Comparison of ENCODE assay signal across 10 cellular contexts in genomic region chr1:79042117-79042516, GRCh38. TPM values are rescaled to one million over a fixed set of nuclear protein-coding genes. Genes with fewer than 3 reads are reported as not detected.
DNase-seq lines count a peak whose midpoint lies in the region; ATAC-seq and TF ChIP-seq lines count a peak whose summit lies in the region.
"Had no signal": no experiment of that assay in that cellular context is flagged by ENCODE, and none has a peak within 500 bp of the region (broad histone marks: within the 10 kb centered on the region; RNA-seq: fewer than 3 reads in every experiment).

No MANE protein-coding gene starts in this region.

- H3K27me3 ChIP-seq in left lung = no peaks in the 10 kb centered on the region
- no peaks in the 10 kb centered on the region for H3K27me3 ChIP-seq in heart left ventricle
- H3K27me3 ChIP-seq: MG63 had no signal

- no peaks in the 10 kb centered on the region for H3K4me1 ChIP-seq in left lung
- no peaks in the 10 kb centered on the region for H3K4me1 ChIP-seq in heart left ventricle

- TF ChIP-seq POLR2A in heart left ventricle (IDR thresholded peaks at IDR 0.05) = no peak

- in situ Hi-C loops in astrocyte of the spinal cord (cut with HindIII; ENCODE audit: low sequenced_read_pairs) = no loop called here

- H3K27ac ChIP-seq in left lung (no peak overlapping the region), heart left ventricle (no peak overlapping the region)

- DNase-seq in AG20443 (ENCODE audit: low spot score) (peak; percentile 11), astrocyte of the spinal cord (ENCODE audit: low read depth, low spot score) (peak; percentile 62), left lung (no peak), ureter (ENCODE audit: low spot score) (no peak), heart left ventricle (no peak), GF-D8 (lab: John Stamatoyannopoulos, UW) (no peak)
- DNase-seq: activated CD8-positive, alpha-beta T cell treated with anti-CD3 and anti-CD28 coated beads, Interleukin-2, amount 10 ng/mL, durations not matched to agents 7 days and 5 days had no signal

- H3K9me3 ChIP-seq in left lung (peaks cover 0 to 12% of the 10 kb centered on the region in 2 donors), heart left ventricle (peaks cover 0 to 13% (median 4%) of the 10 kb centered on the region in 12 donors)

- no peaks in the 10 kb centered on the region for H3K36me3 ChIP-seq in left lung
- H3K36me3 ChIP-seq in heart left ventricle = no peaks in the 10 kb centered on the region
- H3K36me3 ChIP-seq: MG63 had no signal

- peak; percentile 56 for ATAC-seq in GM21367 (IDR thresholded peaks at IDR 0.05; ENCODE audit: unreplicated experiment)
- ATAC-seq in HG03280 (IDR thresholded peaks at IDR 0.05; ENCODE audit: unreplicated experiment) = peak; percentile 54
- ATAC-seq in left lung = no peak
- no peak for ATAC-seq in heart left ventricle
- ATAC-seq: activated CD8-positive, alpha-beta T cell treated with anti-CD3 and anti-CD28 coated beads, Interleukin-2, amount 10 ng/mL, durations not matched to agents 7 days and 5 days had no signal

- H3K4me3 ChIP-seq in astrocyte of the spinal cord (ENCODE audit: low read depth, low read length) = no peak overlapping the region
- no peak overlapping the region for H3K4me3 ChIP-seq in left lung
- no peak overlapping the region for H3K4me3 ChIP-seq in heart left ventricle
- H3K4me3 ChIP-seq: MG63 had no signal

- intact Hi-C loops in left lung (cut with DNase I) = no loop called here
- intact Hi-C loops in heart left ventricle (cut with DNase I) = no loop called here

- no peak for TF ChIP-seq CTCF in astrocyte of the spinal cord (IDR thresholded peaks at IDR 0.05; ENCODE audit: low read depth, low read length)
- TF ChIP-seq CTCF in left lung (IDR thresholded peaks at IDR 0.05) = no peak
- TF ChIP-seq CTCF in heart left ventricle (IDR thresholded peaks at IDR 0.05) = no peak

- 22 to 61% (median 46%) methylated on average over 2 of the region's 2 CpGs for WGBS in heart left ventricle, 4 donors

RNA-seq across cellular contexts. Expression of gene ADGRL4, which starts 35.6 kb away (rescaled TPM):
- 10 to 100 TPM; 11.8 to 20.4 TPM for total RNA-seq in left lung
- 31.7 TPM for total RNA-seq in ureter
- 10 to 100 TPM; 13.3 to 41.1 (median 17.7) TPM for total RNA-seq in heart left ventricle
- 10 to 100 TPM in 1 of 2 donors, 1 to 10 TPM in 1; 9.0 to 19.9 TPM for polyA plus RNA-seq in heart left ventricle
- total RNA-seq: activated CD8-positive, alpha-beta T cell treated with anti-CD3 and anti-CD28 coated beads, Interleukin-2, amount 10 ng/mL, durations not matched to agents 7 days and 5 days had no signal

Comparison
In these comparisons a context has a peak if more than half of its experiments do, and no peak if none do; other contexts are left out.
1. DNase-seq: peak in AG20443 (single experiment) and astrocyte of the spinal cord (single experiment); none in left lung (0 of 2), ureter (single experiment), heart left ventricle (0 of 5) and GF-D8 (single experiment).
2. ATAC-seq: peak in GM21367 (single experiment) and HG03280 (single experiment); none in left lung (single experiment) and heart left ventricle (0 of 4).